Comparison of ENCODE assay signal across 15 cellular contexts in the genomic region with DNA sequence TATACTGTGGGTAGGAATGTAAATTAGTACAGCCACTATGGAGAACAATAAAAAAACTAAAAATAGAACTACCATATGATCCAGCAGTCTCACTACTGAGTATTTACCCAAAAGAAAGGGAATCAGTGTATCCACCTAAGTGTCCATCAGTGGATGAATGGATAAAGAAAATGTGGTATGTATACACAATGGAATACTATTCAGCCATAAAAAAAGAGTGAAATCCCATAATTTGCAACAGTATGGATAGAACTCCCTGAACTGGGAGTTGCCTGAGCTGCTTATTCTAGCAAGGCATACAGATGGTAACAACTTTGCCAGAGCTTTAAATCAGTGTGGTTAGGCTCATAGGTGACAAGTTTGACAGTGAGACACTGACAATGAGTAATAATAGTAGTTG. TPM values are rescaled to one million over a fixed set of nuclear protein-coding genes. Genes with fewer than 3 reads are reported as not detected.
DNase-seq lines count a peak whose midpoint lies in the region; ATAC-seq, FAIRE-seq and TF ChIP-seq lines count a peak whose summit lies in the region.
"Had no signal": no experiment of that assay in that cellular context is flagged by ENCODE, and none has a peak within 500 bp of the region (broad histone marks: within the 10 kb centered on the region; RNA-seq: fewer than 3 reads in every experiment).

No MANE protein-coding gene starts in this region.

- H3K9me3 Mint-ChIP-seq in activated CD8-positive, alpha-beta T cell treated with anti-CD3 and anti-CD28 coated beads for 36 hours, result no peaks in the 10 kb centered on the region
- H3K9me3 Mint-ChIP-seq in activated CD8-positive, alpha-beta T cell treated with anti-CD3 and anti-CD28 coated beads, Interleukin-2, amount 10 ng/mL, durations not matched to agents 7 days and 5 days (ENCODE audit: insufficient read depth), result no peaks in the 10 kb centered on the region
- H3K9me3 Mint-ChIP-seq in activated naive CD8-positive, alpha-beta T cell (ENCODE audit: low read depth), result no peaks in the 10 kb centered on the region
- no peaks in the 10 kb centered on the region for H3K9me3 Mint-ChIP-seq in activated naive CD8-positive, alpha-beta T cell treated with anti-CD3 and anti-CD28 coated beads, Interleukin-2, amount 50 U/mL, for 24 hours
- H3K9me3 Mint-ChIP-seq in astrocyte (ENCODE audit: unreplicated experiment), result no peaks in the 10 kb centered on the region
- H3K9me3 Mint-ChIP-seq in stimulated activated naive B cell treated with anti-CD40 and anti-IgM and Interleukin-4, amounts not matched to agents 10 μg/mL and 1 μg/mL and 100 μg/mL, for 72 hours, result no peaks in the 10 kb centered on the region
- H3K9me3 Mint-ChIP-seq: CD4-positive, alpha-beta T cell had no signal

- intact Hi-C loops in activated CD8-positive, alpha-beta T cell treated with anti-CD3 and anti-CD28 coated beads for 36 hours (cut with micrococcal nuclease), result no loop called here
- intact Hi-C loops in ovary (cut with DNase I), result no loop called here

- H3K9me3 ChIP-seq in astrocyte (ENCODE audit: insufficient read depth, low read depth, low read length), result no peaks in the 10 kb centered on the region
- H3K9me3 ChIP-seq in ovary, result no peaks in the 10 kb centered on the region

- ATAC-seq in activated CD8-positive, alpha-beta T cell treated with anti-CD3 and anti-CD28 coated beads for 36 hours, result no peak
- no peak for ATAC-seq in activated CD8-positive, alpha-beta T cell treated with anti-CD3 and anti-CD28 coated beads, Interleukin-2, amount 10 ng/mL, durations not matched to agents 7 days and 5 days
- ATAC-seq in activated naive CD8-positive, alpha-beta T cell treated with anti-CD3 and anti-CD28 coated beads, Interleukin-2, amount 50 U/mL, for 24 hours, result no peak
- ATAC-seq in stimulated activated naive B cell treated with anti-CD40 and anti-IgM and Interleukin-4, amounts not matched to agents 10 μg/mL and 1 μg/mL and 100 μg/mL, for 72 hours (replicated peaks), result no peak

- no peak for DNase-seq in activated CD8-positive, alpha-beta T cell treated with anti-CD3 and anti-CD28 coated beads for 36 hours
- no peak for DNase-seq in activated CD8-positive, alpha-beta T cell treated with anti-CD3 and anti-CD28 coated beads, Interleukin-2, amount 10 ng/mL, durations not matched to agents 7 days and 5 days
- no peak for DNase-seq in activated naive CD8-positive, alpha-beta T cell treated with anti-CD3 and anti-CD28 coated beads, Interleukin-2, amount 50 U/mL, for 24 hours
- no peak for DNase-seq in astrocyte (ENCODE audit: low read depth)
- no peak for DNase-seq in stimulated activated naive B cell treated with anti-CD40 and anti-IgM and Interleukin-4, amounts not matched to agents 10 μg/mL and 1 μg/mL and 100 μg/mL, for 72 hours
- DNase-seq in C1 segment of cervical spinal cord (lab: John Stamatoyannopoulos, UW), result no peak
- no peak for DNase-seq in ovary
- DNase-seq: ACHN; Calu3; CD4-positive, alpha-beta T cell; DMS 273 treated with DMSO at 0.1 percent for 48 hours; HCEC 1CT had no signal

- peaks cover 20% of the 10 kb centered on the region for H3K36me3 ChIP-seq in astrocyte (ENCODE audit: insufficient read depth, low read length)
- H3K36me3 ChIP-seq in ovary, result no peaks in the 10 kb centered on the region

- H4K20me1 ChIP-seq in astrocyte (ENCODE audit: insufficient read depth, low read length), result no peaks in the 10 kb centered on the region

- H3K27me3 ChIP-seq in astrocyte (ENCODE audit: insufficient read depth, low read length) (no peaks in the 10 kb centered on the region), ovary (no peaks in the 10 kb centered on the region)
- H3K27me3 ChIP-seq: BLaER1 treated with 17β-estradiol and CSF1 and Interleukin-3, amounts not matched to agents 10 nM and 100 nM had no signal

- peaks cover 11% of the 10 kb centered on the region for H3K4me1 ChIP-seq in astrocyte (ENCODE audit: insufficient read depth, low read length)
- H3K4me1 ChIP-seq in ovary (ENCODE audit: insufficient read depth), result peaks cover 2% of the 10 kb centered on the region

- H3K4me1 Mint-ChIP-seq in activated CD8-positive, alpha-beta T cell treated with anti-CD3 and anti-CD28 coated beads for 36 hours (ENCODE audit: low read depth), result peaks cover 10% of the 10 kb centered on the region
- H3K4me1 Mint-ChIP-seq in activated CD8-positive, alpha-beta T cell treated with anti-CD3 and anti-CD28 coated beads, Interleukin-2, amount 10 ng/mL, durations not matched to agents 7 days and 5 days (ENCODE audit: low read depth), result no peaks in the 10 kb centered on the region
- H3K4me1 Mint-ChIP-seq in activated naive CD8-positive, alpha-beta T cell (ENCODE audit: low read depth), result peaks cover 2% of the 10 kb centered on the region
- peaks cover 8% of the 10 kb centered on the region for H3K4me1 Mint-ChIP-seq in activated naive CD8-positive, alpha-beta T cell treated with anti-CD3 and anti-CD28 coated beads, Interleukin-2, amount 50 U/mL, for 24 hours
- peaks cover 19% of the 10 kb centered on the region for H3K4me1 Mint-ChIP-seq in astrocyte (ENCODE audit: low read depth, unreplicated experiment)
- peaks cover 0 to 4% of the 10 kb centered on the region in 2 donors for H3K4me1 Mint-ChIP-seq in stimulated activated naive B cell treated with anti-CD40 and anti-IgM and Interleukin-4, amounts not matched to agents 10 μg/mL and 1 μg/mL and 100 μg/mL, for 72 hours

- H3K27ac Mint-ChIP-seq in activated CD8-positive, alpha-beta T cell treated with anti-CD3 and anti-CD28 coated beads for 36 hours, result peak overlapping the region; percentile 22
- no peak overlapping the region for H3K27ac Mint-ChIP-seq in activated CD8-positive, alpha-beta T cell treated with anti-CD3 and anti-CD28 coated beads, Interleukin-2, amount 10 ng/mL, durations not matched to agents 7 days and 5 days
- peak overlapping the region; percentile 70 for H3K27ac Mint-ChIP-seq in activated naive CD8-positive, alpha-beta T cell
- no peak overlapping the region for H3K27ac Mint-ChIP-seq in activated naive CD8-positive, alpha-beta T cell treated with anti-CD3 and anti-CD28 coated beads, Interleukin-2, amount 50 U/mL, for 24 hours
- H3K27ac Mint-ChIP-seq in astrocyte (ENCODE audit: unreplicated experiment), result no peak overlapping the region
- H3K27ac Mint-ChIP-seq in stimulated activated naive B cell treated with anti-CD40 and anti-IgM and Interleukin-4, amounts not matched to agents 10 μg/mL and 1 μg/mL and 100 μg/mL, for 72 hours, result peak overlapping the region; percentile 51
- H3K27ac Mint-ChIP-seq: CD4-positive, alpha-beta T cell had no signal

- POLR2A ChIA-PET in activated CD8-positive, alpha-beta T cell treated with anti-CD3 and anti-CD28 coated beads for 36 hours (lab: Charles Lee), result interaction anchor here (1.1 to 1.8 kb wide), 4 partner anchors 11 to 104 kb away, joined by 3 to 5 read pairs (median 4); a partner anchor contains a TSS
- POLR2A ChIA-PET in activated CD8-positive, alpha-beta T cell treated with anti-CD3 and anti-CD28 coated beads, Interleukin-2, amount 10 ng/mL, durations not matched to agents 7 days and 5 days (lab: Charles Lee), result interaction anchor here (0.8 kb wide), 1 partner anchor 104 kb away, joined by 3 read pairs; a partner anchor contains a TSS

- no peak overlapping the region for H2AFZ ChIP-seq in astrocyte (ENCODE audit: low read depth, low read length)

- no peak for FAIRE-seq in astrocyte (lab: Jason Lieb, UNC)
- FAIRE-seq: HTR-8/SVneo had no signal

- no peak overlapping the region for H3K4me3 Mint-ChIP-seq in activated CD8-positive, alpha-beta T cell treated with anti-CD3 and anti-CD28 coated beads for 36 hours
- H3K4me3 Mint-ChIP-seq in activated CD8-positive, alpha-beta T cell treated with anti-CD3 and anti-CD28 coated beads, Interleukin-2, amount 10 ng/mL, durations not matched to agents 7 days and 5 days, result no peak overlapping the region
- H3K4me3 Mint-ChIP-seq in activated naive CD8-positive, alpha-beta T cell, result no peak overlapping the region
- H3K4me3 Mint-ChIP-seq in activated naive CD8-positive, alpha-beta T cell treated with anti-CD3 and anti-CD28 coated beads, Interleukin-2, amount 50 U/mL, for 24 hours, result no peak overlapping the region
- peak overlapping the region; percentile 45 for H3K4me3 Mint-ChIP-seq in astrocyte (ENCODE audit: unreplicated experiment)
- no peak overlapping the region for H3K4me3 Mint-ChIP-seq in stimulated activated naive B cell treated with anti-CD40 and anti-IgM and Interleukin-4, amounts not matched to agents 10 μg/mL and 1 μg/mL and 100 μg/mL, for 72 hours
- H3K4me3 Mint-ChIP-seq: CD4-positive, alpha-beta T cell had no signal

- no peak for TF ChIP-seq EP300 in ovary (IDR thresholded peaks at IDR 0.05)

- H3K27me3 Mint-ChIP-seq in activated CD8-positive, alpha-beta T cell treated with anti-CD3 and anti-CD28 coated beads for 36 hours, result no peaks in the 10 kb centered on the region
- no peaks in the 10 kb centered on the region for H3K27me3 Mint-ChIP-seq in activated CD8-positive, alpha-beta T cell treated with anti-CD3 and anti-CD28 coated beads, Interleukin-2, amount 10 ng/mL, durations not matched to agents 7 days and 5 days (ENCODE audit: low read depth)
- no peaks in the 10 kb centered on the region for H3K27me3 Mint-ChIP-seq in activated naive CD8-positive, alpha-beta T cell
- no peaks in the 10 kb centered on the region for H3K27me3 Mint-ChIP-seq in activated naive CD8-positive, alpha-beta T cell treated with anti-CD3 and anti-CD28 coated beads, Interleukin-2, amount 50 U/mL, for 24 hours
- H3K27me3 Mint-ChIP-seq in astrocyte (ENCODE audit: low read depth, unreplicated experiment), result no peaks in the 10 kb centered on the region
- no peaks in the 10 kb centered on the region for H3K27me3 Mint-ChIP-seq in stimulated activated naive B cell treated with anti-CD40 and anti-IgM and Interleukin-4, amounts not matched to agents 10 μg/mL and 1 μg/mL and 100 μg/mL, for 72 hours
- H3K27me3 Mint-ChIP-seq: CD4-positive, alpha-beta T cell had no signal

- no peaks in the 10 kb centered on the region for H3K79me2 ChIP-seq in astrocyte (ENCODE audit: insufficient read depth, low read length)

- no peak for TF ChIP-seq POLR2A in ovary (IDR thresholded peaks at IDR 0.05)

- H3K4me2 ChIP-seq in astrocyte (ENCODE audit: low read length), result no peak overlapping the region

- no peak overlapping the region for H3K4me3 ChIP-seq in astrocyte (ENCODE audit: insufficient read depth, low read depth, low read length)
- no peak overlapping the region for H3K4me3 ChIP-seq in ovary
- H3K4me3 ChIP-seq: BLaER1 treated with 17β-estradiol and CSF1 and Interleukin-3, amounts not matched to agents 10 nM and 100 nM had no signal

- no peak overlapping the region for H3K9ac ChIP-seq in astrocyte (ENCODE audit: low read length)
- H3K9ac ChIP-seq: BLaER1 treated with 17β-estradiol and CSF1 and Interleukin-3, amounts not matched to agents 10 nM and 100 nM had no signal

- H3K36me3 Mint-ChIP-seq in activated CD8-positive, alpha-beta T cell treated with anti-CD3 and anti-CD28 coated beads for 36 hours (ENCODE audit: low read depth), result peaks cover 70% of the 10 kb centered on the region
- H3K36me3 Mint-ChIP-seq in activated CD8-positive, alpha-beta T cell treated with anti-CD3 and anti-CD28 coated beads, Interleukin-2, amount 10 ng/mL, durations not matched to agents 7 days and 5 days (ENCODE audit: low read depth), result peaks cover 51% of the 10 kb centered on the region
- H3K36me3 Mint-ChIP-seq in activated naive CD8-positive, alpha-beta T cell, result peaks cover 14% of the 10 kb centered on the region
- peaks cover 75% of the 10 kb centered on the region for H3K36me3 Mint-ChIP-seq in activated naive CD8-positive, alpha-beta T cell treated with anti-CD3 and anti-CD28 coated beads, Interleukin-2, amount 50 U/mL, for 24 hours (ENCODE audit: low read depth)
- H3K36me3 Mint-ChIP-seq in astrocyte (ENCODE audit: low read depth, unreplicated experiment), result peaks cover 31% of the 10 kb centered on the region
- H3K36me3 Mint-ChIP-seq in stimulated activated naive B cell treated with anti-CD40 and anti-IgM and Interleukin-4, amounts not matched to agents 10 μg/mL and 1 μg/mL and 100 μg/mL, for 72 hours, result peaks cover 40 to 43% of the 10 kb centered on the region in 2 donors

- H3K27ac ChIP-seq in astrocyte (ENCODE audit: low read depth, low read length) (no peak overlapping the region), ovary (no peak overlapping the region)
- H3K27ac ChIP-seq: BLaER1 treated with 17β-estradiol and CSF1 and Interleukin-3, amounts not matched to agents 10 nM and 100 nM had no signal

- TF ChIP-seq CTCF in activated CD8-positive, alpha-beta T cell treated with anti-CD3 and anti-CD28 coated beads for 36 hours (IDR thresholded peaks at IDR 0.05), result no peak
- no peak for TF ChIP-seq CTCF in astrocyte (IDR thresholded peaks at IDR 0.05; ENCODE audit: insufficient read depth, low read depth, low read length)
- no peak for TF ChIP-seq CTCF in ovary (IDR thresholded peaks at IDR 0.05)

- CTCF ChIA-PET in activated CD8-positive, alpha-beta T cell treated with anti-CD3 and anti-CD28 coated beads for 36 hours (lab: Charles Lee), result interaction anchor here (1.1 to 1.7 kb wide), 2 partner anchors 34 to 93 kb away, joined by 3 to 4 read pairs; no protein-coding TSS in a partner anchor
- CTCF ChIA-PET in activated CD8-positive, alpha-beta T cell treated with anti-CD3 and anti-CD28 coated beads, Interleukin-2, amount 10 ng/mL, durations not matched to agents 7 days and 5 days (lab: Charles Lee), result interaction anchor here (0.7 to 1.8 kb wide), 4 partner anchors 9 to 19 kb away, joined by 3 to 4 read pairs (median 4); no protein-coding TSS in a partner anchor

RNA-seq across cellular contexts. Expression of a gene that starts 16.1 kb away (rescaled TPM):
- total RNA-seq in activated CD8-positive, alpha-beta T cell treated with anti-CD3 and anti-CD28 coated beads for 36 hours, result 1 to 10 TPM; 7.0 to 9.7 TPM
- 10 to 100 TPM in 1 of 2 experiments, 1 to 10 TPM in 1; 9.1 to 10.1 TPM for total RNA-seq in activated CD8-positive, alpha-beta T cell treated with anti-CD3 and anti-CD28 coated beads, Interleukin-2, amount 10 ng/mL, durations not matched to agents 7 days and 5 days
- total RNA-seq in astrocyte (14.7 and 18.2 TPM in 2 replicates), ovary (10 to 100 TPM; 13.2 to 25.2 (median 22.6) TPM)
- polyA plus RNA-seq in ovary, result 10 to 100 TPM in 1 of 2 donors, 1 to 10 TPM in 1; 9.1 to 20.0 TPM

Comparison
In these comparisons a context has a peak if more than half of its experiments do, and no peak if none do; other contexts are left out.
1. H3K27ac Mint-ChIP-seq: peak in activated CD8-positive, alpha-beta T cell treated with anti-CD3 and anti-CD28 coated beads for 36 hours (single experiment), activated naive CD8-positive, alpha-beta T cell (single experiment) and stimulated activated naive B cell treated with anti-CD40 and anti-IgM and Interleukin-4, amounts not matched to agents 10 μg/mL and 1 μg/mL and 100 μg/mL, for 72 hours (single experiment); none in activated CD8-positive, alpha-beta T cell treated with anti-CD3 and anti-CD28 coated beads, Interleukin-2, amount 10 ng/mL, durations not matched to agents 7 days and 5 days (single experiment), activated naive CD8-positive, alpha-beta T cell treated with anti-CD3 and anti-CD28 coated beads, Interleukin-2, amount 50 U/mL, for 24 hours (single experiment) and astrocyte (single experiment).